In genomic region chr2:159381574-159381973, GRCh38 we compare ENCODE assay signal across 15 cellular contexts.
DNase-seq lines count a peak whose midpoint lies in the region; ATAC-seq lines count a peak whose summit lies in the region.
"Had no signal": no experiment of that assay in that cellular context is flagged by ENCODE, and none has a peak within 500 bp of the region (broad histone marks: within the 10 kb centered on the region; RNA-seq: fewer than 3 reads in every experiment).

No MANE protein-coding gene starts in this region.

- H2AK5ac ChIP-seq in neuronal stem cell (ENCODE audit: low read depth, low read length) = no peak overlapping the region

- no peaks in the 10 kb centered on the region for H3K9me3 Mint-ChIP-seq in activated naive CD4-positive, alpha-beta T cell treated with anti-CD3 and anti-CD28 coated beads, Interleukin-2, amount 10 ng/mL, durations not matched to agents 7 days and 5 days
- H3K9me3 Mint-ChIP-seq: CD8-positive, alpha-beta memory T cell had no signal

- no peak overlapping the region for H4K91ac ChIP-seq in neuronal stem cell (ENCODE audit: low read depth, low read length, poor library complexity)

- no peak overlapping the region for H3K27ac ChIP-seq in neuronal stem cell (replicated peaks; ENCODE audit: low read length)

- H3K79me1 ChIP-seq in neuronal stem cell (ENCODE audit: low read depth, low read length) = no peaks in the 10 kb centered on the region

- DNase-seq in Jurkat, Clone E6-1 (ENCODE audit: low read depth, low spot score) = peak; percentile 3
- peak; percentile 89 for DNase-seq in kidney tubule cell (ENCODE audit: low spot score)
- no peak for DNase-seq in stimulated activated CD4-positive, alpha-beta T cell treated with anti-CD3 and anti-CD28 coated beads, Interleukin-4, amount 100 ng/mL, for 24 hours
- DNase-seq in activated naive CD4-positive, alpha-beta T cell treated with anti-CD3 and anti-CD28 coated beads, Interleukin-2, amount 10 ng/mL, durations not matched to agents 7 days and 5 days = no peak
- no peak for DNase-seq in amniotic stem cell (lab: John Stamatoyannopoulos, UW)
- DNase-seq in neuronal stem cell (ENCODE audit: low spot score) = no peak
- DNase-seq: amygdala; CD8-positive, alpha-beta memory T cell; effector CD8-positive, alpha-beta T cell; H7; head of caudate nucleus; NCI-H2171; OCI-M1 had no signal

- H3K4me3 Mint-ChIP-seq in activated naive CD4-positive, alpha-beta T cell treated with anti-CD3 and anti-CD28 coated beads, Interleukin-2, amount 10 ng/mL, durations not matched to agents 7 days and 5 days = no peak overlapping the region
- H3K4me3 Mint-ChIP-seq: CD8-positive, alpha-beta memory T cell had no signal

- H3K36me3 ChIP-seq in neuronal stem cell (replicated peaks in 1 of 2; ENCODE audit: control insufficient read depth in 2 of 2, insufficient read depth in 2 of 2, low read length in 2 of 2) = peaks cover 10 to 87% of the 10 kb centered on the region in 2 donors

- no peak overlapping the region for H3K18ac ChIP-seq in neuronal stem cell (ENCODE audit: low read length)

- H3K27me3 ChIP-seq in neuronal stem cell (ENCODE audit: control insufficient read depth in 3 of 3, insufficient read depth in 3 of 3, low read depth in 1 of 3, low read length in 3 of 3) = no peaks in the 10 kb centered on the region

- peaks cover 2 to 3% of the 10 kb centered on the region in 2 donors for H3K9me3 ChIP-seq in neuronal stem cell (replicated peaks in 1 of 2; ENCODE audit: control insufficient read depth in 2 of 2, insufficient read depth in 1 of 2, low read depth in 1 of 2, low read length in 2 of 2)

- H2BK120ac ChIP-seq in neuronal stem cell (ENCODE audit: low read depth, low read length) = no peak overlapping the region

- H3K4ac ChIP-seq in neuronal stem cell (ENCODE audit: low read length) = no peak overlapping the region

- no peak overlapping the region for H4K8ac ChIP-seq in neuronal stem cell (ENCODE audit: low read depth, low read length)

- no peaks in the 10 kb centered on the region for H3K4me1 ChIP-seq in neuronal stem cell (ENCODE audit: control insufficient read depth in 2 of 2, insufficient read depth in 1 of 2, low read depth in 1 of 2, low read length in 2 of 2)

- peaks cover 2% of the 10 kb centered on the region for H3K36me3 Mint-ChIP-seq in activated naive CD4-positive, alpha-beta T cell treated with anti-CD3 and anti-CD28 coated beads, Interleukin-2, amount 10 ng/mL, durations not matched to agents 7 days and 5 days

- no peak overlapping the region for H2BK15ac ChIP-seq in neuronal stem cell (ENCODE audit: low read length)

- H2AFZ ChIP-seq in neuronal stem cell (ENCODE audit: low read length) = no peak overlapping the region

- no peak overlapping the region for H2BK5ac ChIP-seq in neuronal stem cell (ENCODE audit: low read length)

- H3K4me1 Mint-ChIP-seq in activated naive CD4-positive, alpha-beta T cell treated with anti-CD3 and anti-CD28 coated beads, Interleukin-2, amount 10 ng/mL, durations not matched to agents 7 days and 5 days = no peaks in the 10 kb centered on the region

- H3K14ac ChIP-seq in neuronal stem cell (ENCODE audit: low read length) = no peak overlapping the region

- H3K23ac ChIP-seq in neuronal stem cell (ENCODE audit: low read depth, low read length, poor library complexity) = no peak overlapping the region

- no peak overlapping the region for H3K9ac ChIP-seq in neuronal stem cell (ENCODE audit: low read depth, low read length, poor library complexity)

- H2BK12ac ChIP-seq in neuronal stem cell (ENCODE audit: low read length) = no peak overlapping the region

- ATAC-seq in GM18858 (IDR thresholded peaks at IDR 0.05; ENCODE audit: unreplicated experiment) (peak; percentile 59), HG02588 (IDR thresholded peaks at IDR 0.05; ENCODE audit: unreplicated experiment) (peak; percentile 81)

- no peak overlapping the region for H3K27ac Mint-ChIP-seq in activated naive CD4-positive, alpha-beta T cell treated with anti-CD3 and anti-CD28 coated beads, Interleukin-2, amount 10 ng/mL, durations not matched to agents 7 days and 5 days
- H3K27ac Mint-ChIP-seq: CD8-positive, alpha-beta memory T cell had no signal

- H3K4me2 ChIP-seq in neuronal stem cell (ENCODE audit: insufficient read depth, low read length, poor library complexity, severe bottlenecking) = no peak overlapping the region

- no peaks in the 10 kb centered on the region for H3K27me3 Mint-ChIP-seq in activated naive CD4-positive, alpha-beta T cell treated with anti-CD3 and anti-CD28 coated beads, Interleukin-2, amount 10 ng/mL, durations not matched to agents 7 days and 5 days
- H3K27me3 Mint-ChIP-seq: CD8-positive, alpha-beta memory T cell had no signal

- H3K4me3 ChIP-seq in Jurkat, Clone E6-1 (ENCODE audit: low read length) = no peak overlapping the region
- no peak overlapping the region for H3K4me3 ChIP-seq in neuronal stem cell (ENCODE audit: low read length in 2 of 2)

- CTCF ChIA-PET in activated naive CD4-positive, alpha-beta T cell treated with anti-CD3 and anti-CD28 coated beads, Interleukin-2, amount 10 ng/mL, durations not matched to agents 7 days and 5 days (lab: Charles Lee) = no interaction called here

Comparison
In these comparisons a context has a peak if more than half of its experiments do, and no peak if none do; other contexts are left out.
1. DNase-seq: peak in Jurkat, Clone E6-1 (single experiment) and kidney tubule cell (single experiment); none in stimulated activated CD4-positive, alpha-beta T cell treated with anti-CD3 and anti-CD28 coated beads, Interleukin-4, amount 100 ng/mL, for 24 hours (single experiment), activated naive CD4-positive, alpha-beta T cell treated with anti-CD3 and anti-CD28 coated beads, Interleukin-2, amount 10 ng/mL, durations not matched to agents 7 days and 5 days (single experiment), amniotic stem cell (single experiment) and neuronal stem cell (single experiment).